In genomic region chr10:17077251-17077904, GRCh38 we compare ENCODE assay signal across 19 cellular contexts. TPM values are rescaled to one million over a fixed set of nuclear protein-coding genes. Genes with fewer than 3 reads are reported as not detected.
DNase-seq lines count a peak whose midpoint lies in the region; ATAC-seq and TF ChIP-seq lines count a peak whose summit lies in the region.
"Had no signal": no experiment of that assay in that cellular context is flagged by ENCODE, and none has a peak within 500 bp of the region (broad histone marks: within the 10 kb centered on the region; RNA-seq: fewer than 3 reads in every experiment).

No MANE protein-coding gene starts in this region.

- no peaks in the 10 kb centered on the region for H3K27me3 Mint-ChIP-seq in brain
- H3K27me3 Mint-ChIP-seq: activated CD4-positive, alpha-beta memory T cell treated with anti-CD3 and anti-CD28 coated beads, Interleukin-2, amount 10 ng/mL, durations not matched to agents 7 days and 5 days; activated naive CD8-positive, alpha-beta T cell treated with anti-CD3 and anti-CD28 coated beads for 36 hours had no signal

- intact Hi-C loops in vagina (cut with DNase I) = no loop called here

- no peak for TF ChIP-seq POLR2A in vagina (IDR thresholded peaks at IDR 0.05)

- no peak for ATAC-seq in HG03095 (IDR thresholded peaks at IDR 0.05; ENCODE audit: unreplicated experiment)

- H3K4me1 Mint-ChIP-seq in brain = peaks cover 35% of the 10 kb centered on the region
- H3K4me1 Mint-ChIP-seq: CD8-positive, alpha-beta memory T cell had no signal

- H3K27ac Mint-ChIP-seq in brain = peak overlapping the region in 3 of 5 experiments; percentile 47 to 80 (median 55)
- H3K27ac Mint-ChIP-seq: activated CD4-positive, alpha-beta memory T cell treated with anti-CD3 and anti-CD28 coated beads, Interleukin-2, amount 10 ng/mL, durations not matched to agents 7 days and 5 days; activated T-helper 2 cell treated with anti-CD3 and anti-CD28 coated beads, Interferon-gamma antibody, Interleukin-2, Interleukin-4, amounts not matched to agents 10 μg/mL and 5 μg/mL and 100 μg/mL, durations not matched to agents 14 hours and 24 hours and 36 hours had no signal

- peak; percentile 31 for DNase-seq in MG63
- peak; percentile 59 to 83 for DNase-seq in foreskin fibroblast
- no peak for DNase-seq in vagina (ENCODE audit: extremely low spot score in 2 of 2)
- DNase-seq in MV-4-11 (lab: John Stamatoyannopoulos, UW) = no peak
- no peak for DNase-seq in germinal center (ENCODE audit: low spot score)
- DNase-seq in islet precursor cell = no peak
- DNase-seq: activated CD4-positive, alpha-beta memory T cell treated with anti-CD3 and anti-CD28 coated beads, Interleukin-2, amount 10 ng/mL, durations not matched to agents 7 days and 5 days; activated naive CD8-positive, alpha-beta T cell treated with anti-CD3 and anti-CD28 coated beads for 36 hours; CD8-positive, alpha-beta memory T cell; effector CD4-positive, alpha-beta T cell; NCI-H1694 treated with DMSO at 0.1 percent for 48 hours; NCI-H526 treated with DMSO at 0.1 percent for 48 hours; stimulated activated CD4-positive, alpha-beta T cell treated with anti-CD3 and anti-CD28 coated beads, Interleukin-1b, Interleukin-23, amount 100 ng/mL, for 48 hours; upper lobe of left lung had no signal

- no peaks in the 10 kb centered on the region for H3K36me3 Mint-ChIP-seq in brain

- no peaks in the 10 kb centered on the region for H3K9me3 Mint-ChIP-seq in brain
- H3K9me3 Mint-ChIP-seq: activated CD4-positive, alpha-beta memory T cell treated with anti-CD3 and anti-CD28 coated beads, Interleukin-2, amount 10 ng/mL, durations not matched to agents 7 days and 5 days; activated naive CD8-positive, alpha-beta T cell treated with anti-CD3 and anti-CD28 coated beads for 36 hours; activated T-helper 2 cell treated with anti-CD3 and anti-CD28 coated beads, Interferon-gamma antibody, Interleukin-2, Interleukin-4, amounts not matched to agents 10 μg/mL and 5 μg/mL and 100 μg/mL, durations not matched to agents 14 hours and 24 hours and 36 hours; CD8-positive, alpha-beta memory T cell had no signal

- H3K36me3 ChIP-seq in MG63 = no peaks in the 10 kb centered on the region
- H3K36me3 ChIP-seq in vagina = no peaks in the 10 kb centered on the region
- H3K36me3 ChIP-seq: upper lobe of left lung had no signal

- no peak overlapping the region for H3K4me3 Mint-ChIP-seq in brain
- H3K4me3 Mint-ChIP-seq: activated CD4-positive, alpha-beta memory T cell treated with anti-CD3 and anti-CD28 coated beads, Interleukin-2, amount 10 ng/mL, durations not matched to agents 7 days and 5 days; activated naive CD8-positive, alpha-beta T cell treated with anti-CD3 and anti-CD28 coated beads for 36 hours; CD8-positive, alpha-beta memory T cell had no signal

- H3K4me3 ChIP-seq in MG63 (no peak overlapping the region; the same call in 1 of the 2 replicates), foreskin fibroblast (ENCODE audit: low read depth in 1 of 2, low read length in 2 of 2) (no peak overlapping the region), vagina (no peak overlapping the region)
- H3K4me3 ChIP-seq: skin epidermis, upper lobe of left lung had no signal

- TF ChIP-seq CTCF in brain (conservative IDR thresholded peaks at IDR 0.05) = no peak
- no peak for TF ChIP-seq CTCF in foreskin fibroblast (IDR thresholded peaks at IDR 0.05; ENCODE audit: low read depth, low read length)
- TF ChIP-seq CTCF in vagina (IDR thresholded peaks at IDR 0.05) = no peak

- H3K9me3 ChIP-seq in MG63 (no peaks in the 10 kb centered on the region), vagina (no peaks in the 10 kb centered on the region)
- H3K9me3 ChIP-seq: upper lobe of left lung had no signal

- peak overlapping the region; percentile 75 for H3K27ac ChIP-seq in vagina
- H3K27ac ChIP-seq: KMS-11 had no signal

- H3K27me3 ChIP-seq in MG63 (no peaks in the 10 kb centered on the region), vagina (no peaks in the 10 kb centered on the region)
- H3K27me3 ChIP-seq: upper lobe of left lung had no signal

- H3K4me1 ChIP-seq in vagina = peaks cover 15% of the 10 kb centered on the region

RNA-seq across cellular contexts. Expression of gene CUBN, which starts 52.2 kb away (rescaled TPM):
- 0.10 and 8.9 TPM in 2 replicates for total RNA-seq in MG63 (2014; rRNA removed; shearing (Covaris generic); ENCODE audit: low replicate concordance)
- 0.27 TPM for polyA plus RNA-seq in brain (ENCODE audit: insufficient read depth, low read depth, low replicate concordance)
- 4.4 TPM for total RNA-seq in vagina

Comparison
In these comparisons a context has a peak if more than half of its experiments do, and no peak if none do; other contexts are left out.
1. DNase-seq: peak in MG63 (single experiment) and foreskin fibroblast (2 of 2); none in vagina (0 of 2), MV-4-11 (single experiment), germinal center (single experiment) and islet precursor cell (single experiment).